Comparison of ENCODE assay signal across 8 cellular contexts in the genomic region with DNA sequence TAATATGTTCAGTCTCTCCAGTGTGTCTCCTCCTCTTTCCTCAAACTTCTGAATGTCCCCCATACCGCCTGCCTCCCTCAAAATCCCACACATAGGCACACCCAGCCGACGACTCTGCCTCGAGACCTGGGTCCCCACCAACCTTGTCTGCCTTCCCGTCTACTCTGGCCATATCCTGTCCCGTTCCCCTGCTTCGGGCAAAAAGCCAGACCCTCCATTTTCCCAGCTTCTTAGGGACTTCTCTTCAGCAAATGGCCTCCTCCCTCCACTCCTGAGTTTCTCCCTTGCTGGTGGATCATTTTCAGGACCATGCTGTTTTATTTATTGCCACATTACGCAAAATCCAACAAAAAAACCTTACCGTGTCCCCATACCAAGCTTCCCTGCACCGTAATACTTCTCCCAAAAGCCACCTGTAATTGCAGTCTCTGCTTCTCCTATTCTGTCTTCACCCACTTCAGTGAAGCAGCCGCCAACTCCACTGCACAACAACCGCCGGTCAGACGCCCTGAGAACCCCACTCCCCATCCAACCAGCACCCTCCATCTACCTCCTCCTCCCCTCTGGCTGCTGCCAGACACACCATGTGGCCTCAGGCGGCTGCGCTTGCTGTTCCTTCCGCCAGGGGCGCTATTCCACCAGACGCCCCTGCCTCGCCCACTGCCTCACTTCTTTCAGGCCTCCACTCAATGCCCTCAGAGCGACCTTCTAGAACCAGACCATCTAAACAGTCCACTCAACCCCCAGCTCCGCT.
DNase-seq lines count a peak whose midpoint lies in the region; ATAC-seq and TF ChIP-seq lines count a peak whose summit lies in the region.

No MANE protein-coding gene starts in this region.

- H3K4me3 ChIP-seq in AG10803 (ENCODE audit: low read length) (no peak overlapping the region), neural progenitor cell (no peak overlapping the region), vagina (no peak overlapping the region)

- peak; percentile 59 for TF ChIP-seq CTCF in AG10803 (conservative IDR thresholded peaks at IDR 0.05; ENCODE audit: low read length)
- TF ChIP-seq CTCF in chondrocyte (IDR thresholded peaks at IDR 0.05), result peak; percentile 80
- peak; percentile 72 for TF ChIP-seq CTCF in neural progenitor cell (IDR thresholded peaks at IDR 0.05)
- TF ChIP-seq CTCF in vagina (IDR thresholded peaks at IDR 0.05), result no peak

- H3K9ac ChIP-seq in neural progenitor cell, result no peak overlapping the region

- H3K79me2 ChIP-seq in neural progenitor cell (ENCODE audit: low read depth), result no peaks in the 10 kb centered on the region

- no peaks in the 10 kb centered on the region for H3K4me1 Mint-ChIP-seq in chondrocyte (ENCODE audit: low read depth)
- no peaks in the 10 kb centered on the region for H3K4me1 Mint-ChIP-seq in neural progenitor cell

- H3K9me3 ChIP-seq in neural progenitor cell (ENCODE audit: low read depth), result no peaks in the 10 kb centered on the region
- no peaks in the 10 kb centered on the region for H3K9me3 ChIP-seq in vagina

- intact Hi-C loops in vagina (cut with DNase I), result no loop called here

- no peaks in the 10 kb centered on the region for H4K20me1 ChIP-seq in neural progenitor cell (ENCODE audit: low read depth)

- H3K4me2 ChIP-seq in neural progenitor cell, result no peak overlapping the region

- H3K27me3 ChIP-seq in neural progenitor cell (no peaks in the 10 kb centered on the region), vagina (no peaks in the 10 kb centered on the region)

- H3K27ac Mint-ChIP-seq in chondrocyte (ENCODE audit: unreplicated experiment) (no peak overlapping the region), neural progenitor cell (no peak overlapping the region)

- no peaks in the 10 kb centered on the region for H3F3A ChIP-seq in neural progenitor cell (ENCODE audit: low read depth)

- H3K36me3 Mint-ChIP-seq in chondrocyte (ENCODE audit: low read depth) (no peaks in the 10 kb centered on the region), neural progenitor cell (no peaks in the 10 kb centered on the region)

- TF ChIP-seq POLR2A in vagina (IDR thresholded peaks at IDR 0.05), result no peak

- H3K27ac ChIP-seq in neural progenitor cell (no peak overlapping the region), vagina (no peak overlapping the region)

- H3K9me3 Mint-ChIP-seq in chondrocyte (ENCODE audit: low read depth) (no peaks in the 10 kb centered on the region), neural progenitor cell (no peaks in the 10 kb centered on the region)

- H3K36me3 ChIP-seq in neural progenitor cell (no peaks in the 10 kb centered on the region), vagina (no peaks in the 10 kb centered on the region)

- no peak for DNase-seq in AG10803 (ENCODE audit: low read depth)
- DNase-seq in T-helper 22 cell (ENCODE audit: low read depth), result peak; percentile 1
- DNase-seq in chondrocyte (ENCODE audit: low spot score), result no peak
- peak; percentile 49 for DNase-seq in neural progenitor cell (ENCODE audit: low spot score)
- DNase-seq in vagina (ENCODE audit: extremely low spot score in 2 of 2), result no peak
- no peak for DNase-seq in anterior cingulate cortex (lab: John Stamatoyannopoulos, UW)

- H3K4me1 ChIP-seq in neural progenitor cell, result no peaks in the 10 kb centered on the region
- H3K4me1 ChIP-seq in vagina, result no peaks in the 10 kb centered on the region

- H3K4me3 Mint-ChIP-seq in chondrocyte (ENCODE audit: unreplicated experiment), result no peak overlapping the region
- H3K4me3 Mint-ChIP-seq in neural progenitor cell, result no peak overlapping the region

- peaks cover 16% of the 10 kb centered on the region for H3K27me3 Mint-ChIP-seq in chondrocyte (ENCODE audit: low read depth)
- peaks cover 2% of the 10 kb centered on the region for H3K27me3 Mint-ChIP-seq in neural progenitor cell (ENCODE audit: insufficient read depth, low read depth)

- peak; percentile 70 for ATAC-seq in GM19025 (IDR thresholded peaks at IDR 0.05; ENCODE audit: low read depth, unreplicated experiment)
- ATAC-seq in HG03442 (IDR thresholded peaks at IDR 0.05; ENCODE audit: unreplicated experiment), result peak; percentile 57

- H2AFZ ChIP-seq in neural progenitor cell (replicated peaks), result peak overlapping the region; percentile 66

Comparison
In these comparisons a context has a peak if more than half of its experiments do, and no peak if none do; other contexts are left out.
1. DNase-seq: peak in T-helper 22 cell (single experiment) and neural progenitor cell (single experiment); none in AG10803 (single experiment), chondrocyte (single experiment), vagina (0 of 2) and anterior cingulate cortex (0 of 58).
2. CTCF ChIP-seq: peak in AG10803 (single experiment), chondrocyte (single experiment) and neural progenitor cell (single experiment); none in vagina (0 of 3).